In genomic region chr9:8659121-8659520, GRCh38 we compare ENCODE assay signal across 18 cellular contexts.
"Had no signal": no experiment of that assay in that cellular context is flagged by ENCODE, and none has a peak within 500 bp of the region (broad histone marks: within the 10 kb centered on the region; RNA-seq: fewer than 3 reads in every experiment).

No MANE protein-coding gene starts in this region.

- DNase-seq: KBM-7, NCI-H1092, NCI-H1105 treated with DMSO at 0.1 percent for 48 hours, NCI-H1417 treated with DMSO at 0.1 percent for 48 hours, NCI-H187, NCI-H2029, NCI-H2081 treated with DMSO at 0.1 percent for 48 hours, NCI-H2171, NCI-H226, NCI-H446, NCI-H510A, NCI-H524 treated with DMSO at 0.1 percent for 48 hours, NCI-H69, NCI-H774, RPMI8226, SHP77 treated with DMSO at 0.1 percent for 48 hours, SJCRH30 had no signal

- H3K27me3 ChIP-seq: SJCRH30 had no signal

- H3K27ac ChIP-seq: SJCRH30 had no signal

- H3K36me3 ChIP-seq: SJCRH30 had no signal

- H3K9me3 ChIP-seq: SJCRH30 had no signal

- ATAC-seq: SK-N-SH treated with all-trans-retinoic acid at 6 μM for 48 hours had no signal

- H3K4me3 ChIP-seq: SJCRH30 had no signal
